8 cellular contexts compared by ENCODE assay signal in the genomic region with DNA sequence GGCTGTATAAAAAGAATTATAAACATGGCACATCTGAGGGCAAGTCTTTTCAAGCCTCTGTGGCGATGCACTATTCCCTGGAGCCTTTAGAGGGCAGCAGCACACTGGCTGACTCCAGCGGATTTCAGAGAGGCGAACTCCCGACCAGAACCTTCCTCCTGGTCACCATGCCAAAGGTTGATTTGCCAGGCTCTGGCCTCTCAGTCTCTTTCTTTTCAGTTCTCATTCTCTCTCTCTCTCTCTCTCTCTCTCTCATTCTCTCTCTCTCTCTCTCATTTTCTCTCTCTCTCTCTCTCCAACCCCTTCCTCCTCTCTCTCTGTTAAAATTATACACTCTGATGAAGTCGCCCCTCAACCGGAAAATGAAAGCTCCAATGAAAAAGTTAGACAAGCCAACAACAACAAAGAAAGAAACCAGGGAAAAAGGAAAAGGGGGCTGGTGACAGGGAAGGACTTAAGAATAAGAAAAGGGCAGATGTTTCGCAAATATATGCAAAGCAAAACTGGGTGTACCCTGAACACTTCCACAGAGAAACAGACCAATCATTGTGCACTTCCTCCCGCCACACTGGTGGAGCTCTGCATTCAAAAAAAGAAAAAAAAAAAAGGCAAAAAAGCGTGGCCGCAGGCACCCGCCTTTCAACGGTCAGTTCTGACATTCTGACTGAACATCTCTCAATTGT.
DNase-seq lines count a peak whose midpoint lies in the region; ATAC-seq and TF ChIP-seq lines count a peak whose summit lies in the region.

No MANE protein-coding gene starts in this region.

- no peak for TF ChIP-seq EP300 in sigmoid colon (IDR thresholded peaks at IDR 0.05)

- H3K27ac ChIP-seq in sigmoid colon = peak overlapping the region; percentile 74 to 80 (median 77)

- DNase-seq in HCEC 1CT = peak; percentile 83
- peak; percentile 53 for DNase-seq in NCI-H1048 (lab: John Stamatoyannopoulos, UW)
- peak; percentile 32 for DNase-seq in T1000 (lab: John Stamatoyannopoulos, UW)
- DNase-seq in astrocyte of the hippocampus (ENCODE audit: low read depth, low spot score) = peak; percentile 93
- peak; percentile 77 to 91 for DNase-seq in hippocampal formation (lab: John Stamatoyannopoulos, UW)
- DNase-seq in sigmoid colon = peak; percentile 92

- WGBS in sigmoid colon, 2 donors = 40 to 54% methylated on average over 12 of the region's 12 CpGs

- ATAC-seq in GM21717 (IDR thresholded peaks at IDR 0.05; ENCODE audit: unreplicated experiment) = no peak

- intact Hi-C loops in sigmoid colon (cut with DNase I) = loop anchor here (5.0 to 10.0 kb wide), 5 partner anchors 33 to 761 kb away; partner anchors contain the start of gene ZBTB20

- no peak for TF ChIP-seq POLR2A in sigmoid colon (IDR thresholded peaks at IDR 0.05)

- peaks cover 4 to 21% (median 9%) of the 10 kb centered on the region in 4 donors for H3K36me3 ChIP-seq in sigmoid colon

- H3K4me3 ChIP-seq in sigmoid colon = peak overlapping the region; percentile 28 to 47 (median 44)

- H3K9me3 ChIP-seq in sigmoid colon = no peaks in the 10 kb centered on the region

- H3K27me3 ChIP-seq in sigmoid colon = no peaks in the 10 kb centered on the region

- peak; percentile 88 for TF ChIP-seq CTCF in GM12801 (IDR thresholded peaks at IDR 0.05; ENCODE audit: extremely low read depth, insufficient read length)
- TF ChIP-seq CTCF in sigmoid colon (IDR thresholded peaks at IDR 0.05) = peak; percentile 73 to 93 (median 86)

- H3K4me1 ChIP-seq in sigmoid colon = peaks cover 0 to 44% (median 33%) of the 10 kb centered on the region in 4 donors

Comparison
In these comparisons a context has a peak if more than half of its experiments do, and no peak if none do; other contexts are left out.
1. DNase-seq: peak in every context shown above with its lines; median percentile 93 in astrocyte of the hippocampus; 92 in sigmoid colon; 84 in hippocampal formation; 83 in HCEC 1CT; 53 in NCI-H1048; 32 in T1000.